ENCODE assay signal across 13 cellular contexts in the genomic region with DNA sequence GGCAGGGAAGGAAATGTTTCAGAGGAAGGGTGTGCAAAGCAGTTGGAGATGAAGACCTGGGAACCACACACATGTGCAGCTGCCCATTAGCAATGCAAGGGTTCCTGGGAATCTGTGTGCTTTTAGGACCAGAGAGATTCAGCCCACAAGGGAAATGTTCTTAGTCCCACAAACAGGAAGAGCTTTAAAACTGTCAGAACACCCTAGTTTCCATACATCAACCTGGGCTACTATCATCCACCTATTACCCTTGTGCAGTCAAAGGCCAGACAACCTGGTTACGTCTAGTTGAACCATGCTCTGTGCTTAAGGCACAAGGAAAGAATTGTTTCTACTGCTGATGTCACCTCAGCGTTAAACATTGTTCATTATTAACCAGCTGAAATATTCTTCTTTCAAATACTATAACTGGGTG. TPM values are rescaled to one million over a fixed set of nuclear protein-coding genes. Genes with fewer than 3 reads are reported as not detected.
DNase-seq lines count a peak whose midpoint lies in the region; ATAC-seq and TF ChIP-seq lines count a peak whose summit lies in the region.
"Had no signal": no experiment of that assay in that cellular context is flagged by ENCODE, and none has a peak within 500 bp of the region (broad histone marks: within the 10 kb centered on the region; RNA-seq: fewer than 3 reads in every experiment).

No MANE protein-coding gene starts in this region.

- ATAC-seq in GM18870 (IDR thresholded peaks at IDR 0.05; ENCODE audit: unreplicated experiment) (peak; percentile 19), HG02678 (IDR thresholded peaks at IDR 0.05; ENCODE audit: unreplicated experiment) (peak; percentile 29), GM21528 (IDR thresholded peaks at IDR 0.05; ENCODE audit: low FRiP score, unreplicated experiment) (no peak), HG02884 (IDR thresholded peaks at IDR 0.05; ENCODE audit: unreplicated experiment) (no peak)
- ATAC-seq in CD8-positive, alpha-beta T cell = no peak
- ATAC-seq: natural killer cell had no signal

- H3K36me3 Mint-ChIP-seq in CD8-positive, alpha-beta T cell = no peaks in the 10 kb centered on the region
- peaks cover 12% of the 10 kb centered on the region for H3K36me3 Mint-ChIP-seq in endothelial cell (ENCODE audit: low read depth, unreplicated experiment)
- H3K36me3 Mint-ChIP-seq: natural killer cell had no signal

- POLR2A ChIA-PET in CD8-positive, alpha-beta T cell (lab: Charles Lee) = no interaction called here

- H3K9me3 ChIP-seq in adrenal gland (replicated peaks in 1 of 3) (no peaks in the 10 kb centered on the region), osteoblast (ENCODE audit: low read depth, low read length) (no peaks in the 10 kb centered on the region)
- no peaks in the 10 kb centered on the region for H3K9me3 ChIP-seq in CD8-positive, alpha-beta T cell (ENCODE audit: low read length)
- H3K9me3 ChIP-seq: stomach had no signal

- peaks cover 33% of the 10 kb centered on the region for H3K27me3 Mint-ChIP-seq in CD8-positive, alpha-beta T cell (ENCODE audit: low read depth)
- peaks cover 3% of the 10 kb centered on the region for H3K27me3 Mint-ChIP-seq in endothelial cell (ENCODE audit: unreplicated experiment)

- H3K4me3 ChIP-seq in adrenal gland (no peak overlapping the region), osteoblast (ENCODE audit: insufficient read depth, low read length) (no peak overlapping the region)
- H3K4me3 ChIP-seq in CD8-positive, alpha-beta T cell (ENCODE audit: low read depth, low read length) = no peak overlapping the region
- H3K4me3 ChIP-seq: stomach had no signal

- CTCF ChIA-PET in CD8-positive, alpha-beta T cell (lab: Charles Lee) = no interaction called here

- H3K4me3 Mint-ChIP-seq in CD8-positive, alpha-beta T cell = no peak overlapping the region
- H3K4me3 Mint-ChIP-seq in endothelial cell (ENCODE audit: unreplicated experiment) = no peak overlapping the region
- H3K4me3 Mint-ChIP-seq: natural killer cell had no signal

- no peaks in the 10 kb centered on the region for H3K36me3 ChIP-seq in adrenal gland (replicated peaks in 1 of 2)
- H3K36me3 ChIP-seq in osteoblast (ENCODE audit: insufficient read depth, low read length) = no peaks in the 10 kb centered on the region
- no peaks in the 10 kb centered on the region for H3K36me3 ChIP-seq in CD8-positive, alpha-beta T cell (ENCODE audit: insufficient read depth, low read length)
- H3K36me3 ChIP-seq: stomach had no signal

- H3K27me3 ChIP-seq in adrenal gland (no peaks in the 10 kb centered on the region), osteoblast (ENCODE audit: insufficient read depth, low read length) (no peaks in the 10 kb centered on the region)
- H3K27me3 ChIP-seq in CD8-positive, alpha-beta T cell (ENCODE audit: insufficient read depth, low read length) = peaks cover 5% of the 10 kb centered on the region
- H3K27me3 ChIP-seq: stomach had no signal

- peaks cover 11% of the 10 kb centered on the region for H4K20me1 ChIP-seq in osteoblast (ENCODE audit: insufficient read depth, low read length)

- 90 to 98% (median 93%) methylated on average over 2 of the region's 2 CpGs for WGBS in adrenal gland, 4 donors

- peaks cover 84% of the 10 kb centered on the region for H3K79me2 ChIP-seq in osteoblast (ENCODE audit: insufficient read depth, low read length)

- H2AFZ ChIP-seq in osteoblast (ENCODE audit: low read length) = no peak overlapping the region

- intact Hi-C loops in adrenal gland (cut with DNase I) = loop anchor here (10.0 kb wide), 2 partner anchors 66 to 96 kb away; no protein-coding TSS in a partner anchor
- intact Hi-C loops in CD8-positive, alpha-beta T cell (cut with DNase I, micrococcal nuclease) = no loop called here

- TF ChIP-seq POLR2A in adrenal gland (IDR thresholded peaks at IDR 0.05) = no peak

- H3K4me1 ChIP-seq in adrenal gland (replicated peaks in 1 of 2) = peaks cover 35 to 56% of the 10 kb centered on the region in 2 donors
- peaks cover 36% of the 10 kb centered on the region for H3K4me1 ChIP-seq in osteoblast (ENCODE audit: insufficient read depth, low read length)
- H3K4me1 ChIP-seq in CD8-positive, alpha-beta T cell (ENCODE audit: insufficient read depth, low read length) = no peaks in the 10 kb centered on the region

- no peak for DNase-seq in adrenal gland
- DNase-seq in osteoblast (ENCODE audit: insufficient read length, low spot score, missing footprints) = no peak
- no peak for DNase-seq in CD8-positive, alpha-beta T cell
- no peak for DNase-seq in endothelial cell (ENCODE audit: low spot score)
- DNase-seq: amniotic stem cell, GOT3, natural killer cell, NCI-H187 treated with DMSO at 0.1 percent for 48 hours, stomach had no signal

- H3K27ac ChIP-seq in adrenal gland = peak overlapping the region in 3 of 5 donors; percentile 15 to 87 (median 84)
- H3K27ac ChIP-seq in osteoblast (ENCODE audit: low read depth, low read length) = peak overlapping the region; percentile 71
- H3K27ac ChIP-seq in CD8-positive, alpha-beta T cell (ENCODE audit: low read depth, low read length) = no peak overlapping the region

- TF ChIP-seq CTCF in adrenal gland (IDR thresholded peaks at IDR 0.05) (no peak), osteoblast (IDR thresholded peaks at IDR 0.05; ENCODE audit: extremely low read depth, low read depth, low read length) (no peak), endothelial cell (IDR thresholded peaks at IDR 0.05; ENCODE audit: unreplicated experiment) (no peak)
- TF ChIP-seq CTCF in CD8-positive, alpha-beta T cell (IDR thresholded peaks at IDR 0.05) = no peak

- H3K9me3 Mint-ChIP-seq in CD8-positive, alpha-beta T cell = no peaks in the 10 kb centered on the region
- H3K9me3 Mint-ChIP-seq in endothelial cell (ENCODE audit: unreplicated experiment) = no peaks in the 10 kb centered on the region
- H3K9me3 Mint-ChIP-seq: natural killer cell had no signal

- H3K4me2 ChIP-seq in osteoblast (ENCODE audit: insufficient read depth, low read length) = peak overlapping the region; percentile 23

- H3K4me1 Mint-ChIP-seq in CD8-positive, alpha-beta T cell (ENCODE audit: low read depth) = no peaks in the 10 kb centered on the region
- H3K4me1 Mint-ChIP-seq in endothelial cell (ENCODE audit: unreplicated experiment) = peaks cover 58% of the 10 kb centered on the region

- H3K27ac Mint-ChIP-seq in CD8-positive, alpha-beta T cell = no peak overlapping the region
- H3K27ac Mint-ChIP-seq in endothelial cell (ENCODE audit: unreplicated experiment) = no peak overlapping the region
- H3K27ac Mint-ChIP-seq: natural killer cell had no signal

RNA-seq across cellular contexts. Expression of gene LHFPL2, which starts 7.5 kb away (rescaled TPM):
- 10 to 100 TPM; 34.0 to 68.4 (median 56.9) TPM for total RNA-seq in adrenal gland
- 10 to 100 TPM in 1 of 3 donors, 1 to 10 TPM in 2; 8.0 to 27.3 (median 8.7) TPM for polyA plus RNA-seq in adrenal gland
- total RNA-seq in osteoblast = 63.6 and 64.4 TPM in 2 replicates
- under 1 TPM; 0.57 to 0.94 TPM for total RNA-seq in CD8-positive, alpha-beta T cell
- 47.6 TPM for total RNA-seq in endothelial cell (ENCODE audit: unreplicated experiment)

Comparison
In these comparisons a context has a peak if more than half of its experiments do, and no peak if none do; other contexts are left out.
1. ATAC-seq: peak in GM18870 (single experiment) and HG02678 (single experiment); none in GM21528 (single experiment), HG02884 (single experiment) and CD8-positive, alpha-beta T cell (single experiment).
2. RNA of gene LHFPL2, which starts 7.5 kb away (total RNA-seq): 63.6 to 64.4 TPM in osteoblast, 34.0 to 68.4 TPM in adrenal gland and 47.6 TPM in endothelial cell (single experiment); 0.57 to 0.94 TPM in CD8-positive, alpha-beta T cell; every median in the first group is over 10 times any median in the second.
3. intact Hi-C loops: an anchor here in adrenal gland (10.0 kb wide); none called in CD8-positive, alpha-beta T cell.